ENCODE assay signal across 12 cellular contexts in the genomic region with DNA sequence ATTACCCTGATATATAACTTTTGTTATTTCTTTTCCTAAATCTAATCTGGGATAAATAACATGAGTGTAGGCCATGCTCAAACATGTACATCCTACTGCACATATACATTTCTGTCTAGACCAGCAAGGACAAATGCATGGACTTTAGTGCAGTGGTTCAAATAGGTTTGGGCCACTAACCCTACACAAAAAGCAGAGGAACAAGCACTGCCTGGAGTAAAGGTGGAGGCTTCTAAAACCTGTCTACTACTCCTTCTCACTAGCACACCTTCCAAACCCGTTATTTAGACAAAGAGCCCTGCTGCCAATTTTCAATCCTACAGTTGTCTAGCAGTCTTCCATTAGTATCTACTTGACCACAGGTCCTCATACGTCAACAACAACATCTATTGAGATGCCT. TPM values are rescaled to one million over a fixed set of nuclear protein-coding genes. Genes with fewer than 3 reads are reported as not detected.
DNase-seq lines count a peak whose midpoint lies in the region; ATAC-seq, FAIRE-seq and TF ChIP-seq lines count a peak whose summit lies in the region.
"Had no signal": no experiment of that assay in that cellular context is flagged by ENCODE, and none has a peak within 500 bp of the region (broad histone marks: within the 10 kb centered on the region; RNA-seq: fewer than 3 reads in every experiment).

No MANE protein-coding gene starts in this region.

- peak; percentile 19; the same call in 1 of the 2 replicates for ATAC-seq in HCT116

- H3K4ac ChIP-seq in mesenchymal stem cell (ENCODE audit: low read depth in 1 of 2, low read length in 2 of 2): no peak overlapping the region

- H2BK12ac ChIP-seq in mesenchymal stem cell (ENCODE audit: low read length in 2 of 2): no peak overlapping the region

- H2AFZ ChIP-seq in HCT116 (ENCODE audit: low read depth, low read length, poor library complexity, severe bottlenecking): no peak overlapping the region
- no peak overlapping the region for H2AFZ ChIP-seq in mesenchymal stem cell (ENCODE audit: low read depth, low read length)
- H2AFZ ChIP-seq: parathyroid adenoma had no signal

- no peak for TF ChIP-seq RAD21 in HCT116 (IDR thresholded peaks at IDR 0.05; ENCODE audit: low read depth)

- H3K4me3 ChIP-seq in GM12865 (ENCODE audit: low read depth, low read length) (no peak overlapping the region), HCT116 (replicated peaks in 1 of 2; ENCODE audit: low read depth in 1 of 2, low read length in 2 of 2) (no peak overlapping the region), mesenchymal stem cell (ENCODE audit: insufficient read depth in 1 of 2, low read depth in 1 of 2, low read length in 2 of 2) (peak overlapping the region in 1 of 2 experiments; percentile 46)

- H3K18ac ChIP-seq in mesenchymal stem cell (ENCODE audit: low read depth in 1 of 2, low read length in 2 of 2): no peak overlapping the region

- no peaks in the 10 kb centered on the region for H3K9me3 ChIP-seq in HCT116 (ENCODE audit: control insufficient read depth in 1 of 2, insufficient read depth in 1 of 2, low read depth in 1 of 2, low read length in 2 of 2)
- H3K9me3 ChIP-seq in mesenchymal stem cell (ENCODE audit: control insufficient read depth, low read length): no peaks in the 10 kb centered on the region

- H3K9ac ChIP-seq in HCT116 (ENCODE audit: low read length) (no peak overlapping the region), mesenchymal stem cell (ENCODE audit: low read length) (no peak overlapping the region)
- H3K9ac ChIP-seq: parathyroid adenoma had no signal

- no peaks in the 10 kb centered on the region for H4K20me1 ChIP-seq in HCT116 (ENCODE audit: insufficient read depth)

- H3K14ac ChIP-seq in mesenchymal stem cell (ENCODE audit: low read length in 2 of 2): no peak overlapping the region

- peaks cover 8% of the 10 kb centered on the region for H3K79me1 ChIP-seq in mesenchymal stem cell (replicated peaks; ENCODE audit: low read length, poor library complexity, severe bottlenecking)

- H3K23ac ChIP-seq in mesenchymal stem cell (ENCODE audit: low read length in 2 of 2): no peak overlapping the region

- TF ChIP-seq CTCF in GM12865 (IDR thresholded peaks at IDR 0.05; ENCODE audit: insufficient read depth, low read depth, low read length, missing control alignments) (no peak), HCT116 (IDR thresholded peaks at IDR 0.05 in 2 of 3, conservative IDR thresholded peaks at IDR 0.05 in 1 of 3; ENCODE audit: borderline replicate concordance in 1 of 3, insufficient read depth in 1 of 3, low read depth in 2 of 3, low read length in 2 of 3) (no peak)

- H3K9me2 ChIP-seq in HCT116 (ENCODE audit: insufficient read depth): no peaks in the 10 kb centered on the region

- no peak overlapping the region for H2AK5ac ChIP-seq in mesenchymal stem cell (ENCODE audit: low read length, severe bottlenecking)

- H3K27ac ChIP-seq in HCT116 (ENCODE audit: low read depth, low read length): peak overlapping the region; percentile 28; the same call in 1 of the 2 replicates
- peak overlapping the region; percentile 59 for H3K27ac ChIP-seq in mesenchymal stem cell (ENCODE audit: low read length, poor library complexity, severe bottlenecking)
- H3K27ac ChIP-seq: epithelial cell of prostate, parathyroid adenoma had no signal

- no peak overlapping the region for H4K8ac ChIP-seq in mesenchymal stem cell (ENCODE audit: low read length)

- DNase-seq in GM12865 (ENCODE audit: low read depth) (peak; percentile 6), HCT116 (ENCODE audit: low read depth, low spot score) (no peak), NCI-H69 (lab: John Stamatoyannopoulos, UW) (peak; percentile 45), mesenchymal stem cell (no peak), activated gamma-delta T cell (lab: John Stamatoyannopoulos, UW) (no peak), CD1c-positive myeloid dendritic cell (ENCODE audit: extremely low spot score) (no peak), HPDE6-E6E7 (ENCODE audit: extremely low spot score) (no peak), GM12892 (ENCODE audit: insufficient read length) (no peak)

- H2BK120ac ChIP-seq in mesenchymal stem cell (ENCODE audit: low read depth, low read length): no peak overlapping the region

- intact Hi-C loops in HCT116 (cut with micrococcal nuclease): no loop called here

- CTCF ChIA-PET in HCT116 (lab: Charles Lee): no interaction called here

- 86% methylated on average over 1 of the region's 2 CpGs for WGBS in mesenchymal stem cell

- H3K4me2 ChIP-seq in HCT116 (ENCODE audit: low read length): peak overlapping the region; percentile 38
- H3K4me2 ChIP-seq in mesenchymal stem cell (ENCODE audit: low read length, poor library complexity, severe bottlenecking): no peak overlapping the region

- TF ChIP-seq POLR2A in HCT116 (IDR thresholded peaks at IDR 0.05; ENCODE audit: borderline replicate concordance, extremely low read depth, insufficient read depth, insufficient read length) (no peak), GM12892 (IDR thresholded peaks at IDR 0.05; ENCODE audit: low read depth, low read length) (no peak)

- no peak overlapping the region for H2BK5ac ChIP-seq in mesenchymal stem cell (ENCODE audit: low read depth, low read length, poor library complexity, severe bottlenecking)

- H3K4me1 ChIP-seq in HCT116 (ENCODE audit: control insufficient read depth in 1 of 2, insufficient read depth in 2 of 2, low read length in 2 of 2) (peaks cover 14 to 17% of the 10 kb centered on the region in 2 experiments), mesenchymal stem cell (ENCODE audit: control insufficient read depth, insufficient read depth, low read depth, low read length) (peaks cover 2% of the 10 kb centered on the region)
- H3K4me1 ChIP-seq: parathyroid adenoma had no signal

- BruUV-seq in HCT116 (replicated peaks; lab: Mats Ljungman, UMichigan): no TSS peak

- H3K36me3 ChIP-seq in HCT116 (ENCODE audit: control insufficient read depth in 1 of 2, insufficient read depth in 2 of 2, low read length in 2 of 2): no peaks in the 10 kb centered on the region
- peaks cover 3 to 34% of the 10 kb centered on the region in 2 experiments for H3K36me3 ChIP-seq in mesenchymal stem cell (ENCODE audit: control insufficient read depth in 1 of 2, insufficient read depth in 2 of 2, low read depth in 1 of 2, low read length in 2 of 2)

- RAD21 ChIA-PET in HCT116 (lab: Charles Lee; ENCODE audit: low non-redundant PET in 1 of 2, low total read pairs in 2 of 2, uncharacterized antibody in 2 of 2, unreplicated experiment in 2 of 2): no interaction called here

- H4K91ac ChIP-seq in mesenchymal stem cell (ENCODE audit: low read length): no peak overlapping the region

- H3K27me3 ChIP-seq in HCT116 (ENCODE audit: insufficient read depth, low read length): no peaks in the 10 kb centered on the region
- no peaks in the 10 kb centered on the region for H3K27me3 ChIP-seq in mesenchymal stem cell (ENCODE audit: control insufficient read depth in 1 of 2, insufficient read depth in 1 of 2, low read length in 2 of 2)

- no peaks in the 10 kb centered on the region for H3K79me2 ChIP-seq in HCT116 (ENCODE audit: insufficient read depth, low read length)
- H3K79me2 ChIP-seq: parathyroid adenoma had no signal

- POLR2A ChIA-PET in HCT116 (lab: Charles Lee): no interaction called here

- no peak overlapping the region for H2BK15ac ChIP-seq in mesenchymal stem cell (ENCODE audit: low read depth, poor library complexity, severe bottlenecking)

- no peak for FAIRE-seq in GM12892 (lab: Jason Lieb, UNC)

TF ChIP-seq in HCT116, 20 proteins besides CTCF, POLR2A, EP300 and RAD21 (continues in another document):
- TF ChIP-seq ZFX (IDR thresholded peaks at IDR 0.05) (no peak), REST (IDR thresholded peaks at IDR 0.05; ENCODE audit: low read depth) (no peak), SIN3A (IDR thresholded peaks at IDR 0.05; ENCODE audit: low read depth) (no peak), EZH2phosphoT487 (IDR thresholded peaks at IDR 0.05; ENCODE audit: borderline replicate concordance) (no peak), EZH2 (IDR thresholded peaks at IDR 0.05) (no peak), ELF1 (IDR thresholded peaks at IDR 0.05; ENCODE audit: borderline replicate concordance, low read depth) (no peak), ATF3 (IDR thresholded peaks at IDR 0.05) (no peak), ZNF274 (IDR thresholded peaks at IDR 0.05; ENCODE audit: low read depth, low read length) (no peak)

RNA-seq across cellular contexts. Expression of gene SGCE, which starts 34.8 kb away (rescaled TPM):
- 17.4 TPM for total RNA-seq in HCT116 (2021; ENCODE audit: unreplicated experiment)
- polyA plus RNA-seq in HCT116 (2012): 8.6 and 9.8 TPM in 2 replicates
- 111 TPM for polyA plus RNA-seq in mesenchymal stem cell (2013, experiment 1 of 2)
- 130 TPM for polyA plus RNA-seq in mesenchymal stem cell (2013, experiment 2 of 2)
- 33.2 TPM for polyA plus RNA-seq in GM12892 (2012; ENCODE audit: missing spikeins)
- total RNA-seq: HT-29 had no signal
- polyA plus RNA-seq: CD14-positive monocyte had no signal

Comparison
In these comparisons a context has a peak if more than half of its experiments do, and no peak if none do; other contexts are left out.
1. DNase-seq: peak in GM12865 (single experiment) and NCI-H69 (single experiment); none in HCT116 (single experiment), mesenchymal stem cell (single experiment), activated gamma-delta T cell (single experiment), CD1c-positive myeloid dendritic cell (single experiment), HPDE6-E6E7 (single experiment) and GM12892 (single experiment).